ENCODE assay signal across 12 cellular contexts in the genomic region with DNA sequence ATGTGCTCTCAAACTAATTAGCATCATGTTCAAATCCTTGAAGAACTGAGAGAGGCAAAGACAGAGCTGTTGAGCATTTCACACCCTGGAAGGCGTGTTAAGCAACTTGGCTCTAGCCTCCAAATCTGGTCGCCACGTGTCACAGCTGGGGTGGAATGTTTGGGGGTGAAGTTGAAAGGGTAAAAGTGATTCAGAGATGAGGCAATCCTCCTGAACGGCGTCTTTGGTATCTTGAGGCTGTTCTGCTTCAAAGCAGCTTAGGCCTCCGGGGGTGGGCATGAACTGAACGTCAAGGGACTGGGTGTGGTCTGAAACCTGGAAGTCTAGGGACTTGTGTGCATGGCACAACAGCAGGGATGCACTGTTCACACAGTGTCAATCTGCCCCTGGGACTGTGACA.
DNase-seq lines count a peak whose midpoint lies in the region; ATAC-seq, FAIRE-seq and TF ChIP-seq lines count a peak whose summit lies in the region.
"Had no signal": no experiment of that assay in that cellular context is flagged by ENCODE, and none has a peak within 500 bp of the region (broad histone marks: within the 10 kb centered on the region; RNA-seq: fewer than 3 reads in every experiment).

No MANE protein-coding gene starts in this region.

- no peak overlapping the region for H3K4me3 ChIP-seq in bronchial epithelial cell (ENCODE audit: low read depth, low read length)
- no peak overlapping the region for H3K4me3 ChIP-seq in lung

- ATAC-seq in stimulated activated naive CD8-positive, alpha-beta T cell treated with anti-CD3 and anti-CD28 coated beads, Interleukin-15, Interleukin-2, amounts not matched to agents 100 U/mL and 50 U/mL, for 24 hours = peak; percentile 44
- ATAC-seq in stimulated activated naive CD8-positive, alpha-beta T cell treated with anti-CD3 and anti-CD28 coated beads, Interleukin-15, amount 100 ng/mL, for 72 hours = no peak
- peak; percentile 6 for ATAC-seq in lung (ENCODE audit: insufficient read depth, low FRiP score)
- ATAC-seq in GM21447 (IDR thresholded peaks at IDR 0.05; ENCODE audit: unreplicated experiment) = no peak
- ATAC-seq in GM18868 (IDR thresholded peaks at IDR 0.05; ENCODE audit: unreplicated experiment) = no peak

- no peak overlapping the region for H3K4me3 Mint-ChIP-seq in stimulated activated naive CD8-positive, alpha-beta T cell treated with anti-CD3 and anti-CD28 coated beads, Interleukin-15, amount 100 ng/mL, for 72 hours
- H3K4me3 Mint-ChIP-seq: CD8-positive, alpha-beta memory T cell had no signal

- WGBS in lung, 2 donors = 62 to 66% methylated on average over 7 of the region's 7 CpGs

- FAIRE-seq in bronchial epithelial cell (lab: Jason Lieb, UNC) = no peak
- FAIRE-seq: colon had no signal

- in situ Hi-C loops in GM13977 (cut with MboI; ENCODE audit: low pct_unique_long_range_greater_than_20kb, low sequenced_read_pairs, unreplicated experiment) = no loop called here

- no peaks in the 10 kb centered on the region for H3K9me3 ChIP-seq in lung (ENCODE audit: control insufficient read depth in 2 of 2, insufficient read depth in 1 of 2, low read length in 1 of 2)

- TF ChIP-seq CTCF in bronchial epithelial cell (IDR thresholded peaks at IDR 0.05; ENCODE audit: insufficient read depth, low read length, severe bottlenecking) = no peak
- no peak for TF ChIP-seq CTCF in lung (IDR thresholded peaks at IDR 0.05; ENCODE audit: control extremely low read depth, extremely low read depth)
- TF ChIP-seq CTCF in GM13977 (IDR thresholded peaks at IDR 0.05; ENCODE audit: extremely low read depth, insufficient read depth, missing control alignments) = no peak

- peaks cover 17% of the 10 kb centered on the region for H3K4me1 Mint-ChIP-seq in stimulated activated naive CD8-positive, alpha-beta T cell treated with anti-CD3 and anti-CD28 coated beads, Interleukin-15, amount 100 ng/mL, for 72 hours

- DNase-seq in stimulated activated naive CD8-positive, alpha-beta T cell treated with anti-CD3 and anti-CD28 coated beads, Interleukin-15, Interleukin-2, amounts not matched to agents 100 U/mL and 50 U/mL, for 24 hours = peak; percentile 16
- DNase-seq in stimulated activated naive CD8-positive, alpha-beta T cell treated with anti-CD3 and anti-CD28 coated beads, Interleukin-15, amount 100 ng/mL, for 72 hours = no peak
- peak; percentile 87 for DNase-seq in bronchial epithelial cell (ENCODE audit: low read depth)
- DNase-seq in lung (ENCODE audit: low spot score) = peak; percentile 42
- no peak for DNase-seq in epidermal melanocyte (ENCODE audit: insufficient read length, low spot score)
- no peak for DNase-seq in GM13977 (ENCODE audit: low spot score)
- DNase-seq: activated CD4-positive, alpha-beta T cell treated with anti-CD3 and anti-CD28 coated beads for 4 hours; CD8-positive, alpha-beta memory T cell; NCI-H446 treated with DMSO at 0.1 percent for 48 hours had no signal

- H3K27ac Mint-ChIP-seq in stimulated activated naive CD8-positive, alpha-beta T cell treated with anti-CD3 and anti-CD28 coated beads, Interleukin-15, amount 100 ng/mL, for 72 hours = no peak overlapping the region

- H3K36me3 ChIP-seq in bronchial epithelial cell (ENCODE audit: control insufficient read depth, insufficient read depth, low read length) (peaks cover 1% of the 10 kb centered on the region), lung (ENCODE audit: control insufficient read depth in 2 of 2, insufficient read depth in 2 of 2, low read length in 2 of 2) (peaks cover 19 to 23% of the 10 kb centered on the region in 2 donors)

- H3K27me3 ChIP-seq in bronchial epithelial cell (ENCODE audit: control insufficient read depth, insufficient read depth, low read length) = no peaks in the 10 kb centered on the region
- no peaks in the 10 kb centered on the region for H3K27me3 ChIP-seq in lung (ENCODE audit: control insufficient read depth, insufficient read depth)

- no peaks in the 10 kb centered on the region for H3K9me3 Mint-ChIP-seq in stimulated activated naive CD8-positive, alpha-beta T cell treated with anti-CD3 and anti-CD28 coated beads, Interleukin-15, amount 100 ng/mL, for 72 hours
- H3K9me3 Mint-ChIP-seq: CD8-positive, alpha-beta memory T cell had no signal

- H3K4me1 ChIP-seq in lung (ENCODE audit: control insufficient read depth in 2 of 2, insufficient read depth in 2 of 2, low read length in 2 of 2) = peaks cover 18 to 22% of the 10 kb centered on the region in 2 donors

- peak overlapping the region; percentile 9 to 18 for H3K27ac ChIP-seq in lung (ENCODE audit: low read depth in 1 of 2, low read length in 1 of 2)

- no peaks in the 10 kb centered on the region for H3K27me3 Mint-ChIP-seq in stimulated activated naive CD8-positive, alpha-beta T cell treated with anti-CD3 and anti-CD28 coated beads, Interleukin-15, amount 100 ng/mL, for 72 hours

Comparison
In these comparisons a context has a peak if more than half of its experiments do, and no peak if none do; other contexts are left out.
1. ATAC-seq: peak in stimulated activated naive CD8-positive, alpha-beta T cell treated with anti-CD3 and anti-CD28 coated beads, Interleukin-15, Interleukin-2, amounts not matched to agents 100 U/mL and 50 U/mL, for 24 hours (single experiment) and lung (single experiment); none in stimulated activated naive CD8-positive, alpha-beta T cell treated with anti-CD3 and anti-CD28 coated beads, Interleukin-15, amount 100 ng/mL, for 72 hours (single experiment), GM21447 (single experiment) and GM18868 (single experiment).
2. DNase-seq: peak in stimulated activated naive CD8-positive, alpha-beta T cell treated with anti-CD3 and anti-CD28 coated beads, Interleukin-15, Interleukin-2, amounts not matched to agents 100 U/mL and 50 U/mL, for 24 hours (single experiment), bronchial epithelial cell (single experiment) and lung (single experiment); none in stimulated activated naive CD8-positive, alpha-beta T cell treated with anti-CD3 and anti-CD28 coated beads, Interleukin-15, amount 100 ng/mL, for 72 hours (0 of 2), epidermal melanocyte (single experiment) and GM13977 (single experiment).